ENCODE assay signal across 23 cellular contexts in the genomic region with DNA sequence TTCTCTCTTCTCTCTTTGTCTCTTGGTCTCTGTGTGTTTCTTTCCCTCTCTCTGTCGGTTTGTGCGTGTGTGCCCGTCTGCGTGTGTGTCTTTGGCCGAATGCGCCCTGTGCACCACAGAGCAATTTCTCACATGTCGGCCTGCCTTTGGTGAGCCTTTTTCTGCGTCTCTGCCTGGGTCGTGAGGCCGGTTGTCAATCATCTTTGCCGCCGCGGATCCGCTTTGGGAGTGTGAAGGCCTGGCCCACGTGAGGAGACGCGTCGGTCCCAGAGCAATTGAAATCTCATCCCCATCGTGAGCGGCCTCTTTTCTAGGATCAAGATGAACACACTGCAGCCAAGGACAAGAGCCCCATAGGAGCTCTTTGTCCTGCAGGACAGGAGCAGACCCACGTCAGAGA.
"Had no signal": no experiment of that assay in that cellular context is flagged by ENCODE, and none has a peak within 500 bp of the region (broad histone marks: within the 10 kb centered on the region; RNA-seq: fewer than 3 reads in every experiment).

No MANE protein-coding gene starts in this region.

- H3K27ac Mint-ChIP-seq: mesothelial cell of epicardium; naive B cell; natural killer cell; stimulated activated effector memory CD8-positive, alpha-beta T cell treated with anti-CD3 and anti-CD28 coated beads, Interleukin-12 subunit alpha, Interleukin-12 subunit beta, amount 100 ng/mL, for 72 hours; stimulated activated naive CD8-positive, alpha-beta T cell treated with anti-CD3 and anti-CD28 coated beads, Interleukin-15, Interleukin-2, amounts not matched to agents 100 ng/mL and 50 ng/mL, for 24 hours had no signal

- H3K9me3 Mint-ChIP-seq: stimulated activated effector memory CD8-positive, alpha-beta T cell treated with anti-CD3 and anti-CD28 coated beads, Interleukin-12 subunit alpha, Interleukin-12 subunit beta, amount 100 ng/mL, for 72 hours had no signal

- H3K9me3 ChIP-seq: lower lobe of right lung, pancreas, prostate gland, suprapubic skin, thoracic aorta, tibial artery, upper lobe of right lung had no signal

- H3K4me3 ChIP-seq: left lung, lower lobe of right lung, pancreas, prostate gland, skin epidermis, suprapubic skin, thoracic aorta, tibial artery, upper lobe of right lung had no signal

- DNase-seq: hippocampal formation; kidney glomerular epithelial cell; left cardiac atrium; lower lobe of right lung; naive B cell; natural killer cell; stimulated activated CD4-positive, alpha-beta T cell treated with anti-CD3 and anti-CD28 coated beads, Interleukin-12 subunit alpha, Interleukin-12 subunit beta, amount 100 ng/mL, for 4 hours; stimulated activated CD4-positive, alpha-beta T cell treated with anti-CD3 and anti-CD28 coated beads, Interleukin-15, amount 100 ng/mL, for 24 hours; stimulated activated CD4-positive, alpha-beta T cell treated with anti-CD3 and anti-CD28 coated beads, Interleukin-2, amount 100 ng/mL, for 24 hours; stimulated activated CD4-positive, alpha-beta T cell treated with anti-CD3 and anti-CD28 coated beads, Interleukin-4, amount 100 ng/mL, for 1 hour; stimulated activated naive CD4-positive, alpha-beta T cell; trophoblast cell; upper lobe of right lung had no signal

- H3K4me1 Mint-ChIP-seq: mesothelial cell of epicardium; naive B cell; natural killer cell; stimulated activated effector memory CD8-positive, alpha-beta T cell treated with anti-CD3 and anti-CD28 coated beads, Interleukin-12 subunit alpha, Interleukin-12 subunit beta, amount 100 ng/mL, for 72 hours had no signal

- H3K27ac ChIP-seq: left lung, lower lobe of right lung, pancreas, prostate gland, skin epidermis, suprapubic skin, thoracic aorta, tibial artery, upper lobe of right lung had no signal

- H3K4me1 ChIP-seq: left lung, lower lobe of right lung, pancreas, prostate gland, suprapubic skin, tibial artery, upper lobe of right lung had no signal

- H3K27me3 ChIP-seq: left lung, pancreas, suprapubic skin, tibial artery, upper lobe of right lung had no signal

- H3K36me3 Mint-ChIP-seq: mesothelial cell of epicardium; naive B cell; natural killer cell; stimulated activated effector memory CD8-positive, alpha-beta T cell treated with anti-CD3 and anti-CD28 coated beads, Interleukin-12 subunit alpha, Interleukin-12 subunit beta, amount 100 ng/mL, for 72 hours had no signal

- H3K27me3 Mint-ChIP-seq: naive B cell; stimulated activated naive CD8-positive, alpha-beta T cell treated with anti-CD3 and anti-CD28 coated beads, Interleukin-15, Interleukin-2, amounts not matched to agents 100 ng/mL and 50 ng/mL, for 24 hours had no signal

- H3K4me3 Mint-ChIP-seq: mesothelial cell of epicardium; naive B cell; natural killer cell; stimulated activated effector memory CD8-positive, alpha-beta T cell treated with anti-CD3 and anti-CD28 coated beads, Interleukin-12 subunit alpha, Interleukin-12 subunit beta, amount 100 ng/mL, for 72 hours; stimulated activated naive CD8-positive, alpha-beta T cell treated with anti-CD3 and anti-CD28 coated beads, Interleukin-15, Interleukin-2, amounts not matched to agents 100 ng/mL and 50 ng/mL, for 24 hours had no signal

- H3K36me3 ChIP-seq: left lung, lower lobe of right lung, pancreas, prostate gland, suprapubic skin, thoracic aorta, tibial artery, upper lobe of right lung had no signal
